In the genomic region with DNA sequence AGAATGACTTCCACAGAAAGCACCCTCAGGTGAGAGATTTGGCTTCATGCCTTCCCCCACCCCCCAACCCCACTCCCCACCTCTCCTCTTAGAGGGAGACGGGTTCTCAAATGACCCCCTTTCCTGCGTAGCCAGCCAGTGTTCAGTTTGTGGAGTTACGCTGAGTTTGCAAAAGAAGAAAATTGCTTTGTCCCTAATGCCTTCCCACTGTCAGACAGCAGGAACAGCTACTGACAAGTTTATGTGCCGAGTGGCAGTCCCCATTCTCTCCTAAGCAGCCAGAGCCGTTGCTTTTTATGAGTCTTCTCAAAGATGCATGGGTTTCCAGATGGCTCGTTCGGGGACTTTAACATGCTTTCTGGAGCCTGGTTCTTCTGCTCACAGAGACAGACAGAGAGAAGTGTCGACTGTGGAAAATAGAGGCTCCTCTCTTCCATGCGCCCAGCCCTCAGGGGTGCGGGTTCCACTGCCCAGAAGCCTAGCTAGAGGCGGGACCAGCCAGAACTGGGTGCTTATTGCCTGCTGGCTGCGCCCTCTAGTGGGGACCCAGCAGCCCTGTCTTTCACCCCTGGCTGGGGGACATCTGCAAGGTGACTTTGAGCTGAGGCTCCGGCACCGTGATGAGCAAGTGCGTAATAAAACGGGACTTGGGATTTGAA, we compare ENCODE assay signal across 1 cellular context.
TF ChIP-seq lines count a peak whose summit lies in the region.

No MANE protein-coding gene starts in this region.

TF ChIP-seq in HepG2, 621 proteins besides CTCF, POLR2A, EP300 and RAD21 (continued from another document and continues in another):
- TF ChIP-seq ZNF180 (CRISPR knock-in tag; IDR thresholded peaks at IDR 0.05; ENCODE audit: borderline replicate concordance, low read depth): no peak
- TF ChIP-seq, protein P1, sequence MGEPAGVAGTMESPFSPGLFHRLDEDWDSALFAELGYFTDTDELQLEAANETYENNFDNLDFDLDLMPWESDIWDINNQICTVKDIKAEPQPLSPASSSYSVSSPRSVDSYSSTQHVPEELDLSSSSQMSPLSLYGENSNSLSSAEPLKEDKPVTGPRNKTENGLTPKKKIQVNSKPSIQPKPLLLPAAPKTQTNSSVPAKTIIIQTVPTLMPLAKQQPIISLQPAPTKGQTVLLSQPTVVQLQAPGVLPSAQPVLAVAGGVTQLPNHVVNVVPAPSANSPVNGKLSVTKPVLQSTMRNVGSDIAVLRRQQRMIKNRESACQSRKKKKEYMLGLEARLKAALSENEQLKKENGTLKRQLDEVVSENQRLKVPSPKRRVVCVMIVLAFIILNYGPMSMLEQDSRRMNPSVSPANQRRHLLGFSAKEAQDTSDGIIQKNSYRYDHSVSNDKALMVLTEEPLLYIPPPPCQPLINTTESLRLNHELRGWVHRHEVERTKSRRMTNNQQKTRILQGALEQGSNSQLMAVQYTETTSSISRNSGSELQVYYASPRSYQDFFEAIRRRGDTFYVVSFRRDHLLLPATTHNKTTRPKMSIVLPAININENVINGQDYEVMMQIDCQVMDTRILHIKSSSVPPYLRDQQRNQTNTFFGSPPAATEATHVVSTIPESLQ (CRISPR knock-in tag; conservative IDR thresholded peaks at IDR 0.05): 0 out of 2 replicates have a peak, but pooled peaks have one; percentile 72
- no peak for TF ChIP-seq ZNF17 (CRISPR knock-in tag; IDR thresholded peaks at IDR 0.05)
- TF ChIP-seq, protein P2, sequence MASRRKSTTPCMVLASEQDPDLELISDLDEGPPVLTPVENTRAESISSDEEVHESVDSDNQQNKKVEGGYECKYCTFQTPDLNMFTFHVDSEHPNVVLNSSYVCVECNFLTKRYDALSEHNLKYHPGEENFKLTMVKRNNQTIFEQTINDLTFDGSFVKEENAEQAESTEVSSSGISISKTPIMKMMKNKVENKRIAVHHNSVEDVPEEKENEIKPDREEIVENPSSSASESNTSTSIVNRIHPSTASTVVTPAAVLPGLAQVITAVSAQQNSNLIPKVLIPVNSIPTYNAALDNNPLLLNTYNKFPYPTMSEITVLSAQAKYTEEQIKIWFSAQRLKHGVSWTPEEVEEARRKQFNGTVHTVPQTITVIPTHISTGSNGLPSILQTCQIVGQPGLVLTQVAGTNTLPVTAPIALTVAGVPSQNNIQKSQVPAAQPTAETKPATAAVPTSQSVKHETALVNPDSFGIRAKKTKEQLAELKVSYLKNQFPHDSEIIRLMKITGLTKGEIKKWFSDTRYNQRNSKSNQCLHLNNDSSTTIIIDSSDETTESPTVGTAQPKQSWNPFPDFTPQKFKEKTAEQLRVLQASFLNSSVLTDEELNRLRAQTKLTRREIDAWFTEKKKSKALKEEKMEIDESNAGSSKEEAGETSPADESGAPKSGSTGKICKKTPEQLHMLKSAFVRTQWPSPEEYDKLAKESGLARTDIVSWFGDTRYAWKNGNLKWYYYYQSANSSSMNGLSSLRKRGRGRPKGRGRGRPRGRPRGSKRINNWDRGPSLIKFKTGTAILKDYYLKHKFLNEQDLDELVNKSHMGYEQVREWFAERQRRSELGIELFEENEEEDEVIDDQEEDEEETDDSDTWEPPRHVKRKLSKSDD (CRISPR knock-in tag; IDR thresholded peaks at IDR 0.05; ENCODE audit: low read depth): no peak
- TF ChIP-seq ZNF572 (CRISPR knock-in tag; IDR thresholded peaks at IDR 0.05): 0 out of 2 replicates have a peak, but pooled peaks have one; percentile 70
- TF ChIP-seq, protein P3, sequence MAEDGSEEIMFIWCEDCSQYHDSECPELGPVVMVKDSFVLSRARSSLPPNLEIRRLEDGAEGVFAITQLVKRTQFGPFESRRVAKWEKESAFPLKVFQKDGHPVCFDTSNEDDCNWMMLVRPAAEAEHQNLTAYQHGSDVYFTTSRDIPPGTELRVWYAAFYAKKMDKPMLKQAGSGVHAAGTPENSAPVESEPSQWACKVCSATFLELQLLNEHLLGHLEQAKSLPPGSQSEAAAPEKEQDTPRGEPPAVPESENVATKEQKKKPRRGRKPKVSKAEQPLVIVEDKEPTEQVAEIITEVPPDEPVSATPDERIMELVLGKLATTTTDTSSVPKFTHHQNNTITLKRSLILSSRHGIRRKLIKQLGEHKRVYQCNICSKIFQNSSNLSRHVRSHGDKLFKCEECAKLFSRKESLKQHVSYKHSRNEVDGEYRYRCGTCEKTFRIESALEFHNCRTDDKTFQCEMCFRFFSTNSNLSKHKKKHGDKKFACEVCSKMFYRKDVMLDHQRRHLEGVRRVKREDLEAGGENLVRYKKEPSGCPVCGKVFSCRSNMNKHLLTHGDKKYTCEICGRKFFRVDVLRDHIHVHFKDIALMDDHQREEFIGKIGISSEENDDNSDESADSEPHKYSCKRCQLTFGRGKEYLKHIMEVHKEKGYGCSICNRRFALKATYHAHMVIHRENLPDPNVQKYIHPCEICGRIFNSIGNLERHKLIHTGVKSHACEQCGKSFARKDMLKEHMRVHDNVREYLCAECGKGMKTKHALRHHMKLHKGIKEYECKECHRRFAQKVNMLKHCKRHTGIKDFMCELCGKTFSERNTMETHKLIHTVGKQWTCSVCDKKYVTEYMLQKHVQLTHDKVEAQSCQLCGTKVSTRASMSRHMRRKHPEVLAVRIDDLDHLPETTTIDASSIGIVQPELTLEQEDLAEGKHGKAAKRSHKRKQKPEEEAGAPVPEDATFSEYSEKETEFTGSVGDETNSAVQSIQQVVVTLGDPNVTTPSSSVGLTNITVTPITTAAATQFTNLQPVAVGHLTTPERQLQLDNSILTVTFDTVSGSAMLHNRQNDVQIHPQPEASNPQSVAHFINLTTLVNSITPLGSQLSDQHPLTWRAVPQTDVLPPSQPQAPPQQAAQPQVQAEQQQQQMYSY (CRISPR knock-in tag; IDR thresholded peaks at IDR 0.05): no peak
- TF ChIP-seq, protein P4, sequence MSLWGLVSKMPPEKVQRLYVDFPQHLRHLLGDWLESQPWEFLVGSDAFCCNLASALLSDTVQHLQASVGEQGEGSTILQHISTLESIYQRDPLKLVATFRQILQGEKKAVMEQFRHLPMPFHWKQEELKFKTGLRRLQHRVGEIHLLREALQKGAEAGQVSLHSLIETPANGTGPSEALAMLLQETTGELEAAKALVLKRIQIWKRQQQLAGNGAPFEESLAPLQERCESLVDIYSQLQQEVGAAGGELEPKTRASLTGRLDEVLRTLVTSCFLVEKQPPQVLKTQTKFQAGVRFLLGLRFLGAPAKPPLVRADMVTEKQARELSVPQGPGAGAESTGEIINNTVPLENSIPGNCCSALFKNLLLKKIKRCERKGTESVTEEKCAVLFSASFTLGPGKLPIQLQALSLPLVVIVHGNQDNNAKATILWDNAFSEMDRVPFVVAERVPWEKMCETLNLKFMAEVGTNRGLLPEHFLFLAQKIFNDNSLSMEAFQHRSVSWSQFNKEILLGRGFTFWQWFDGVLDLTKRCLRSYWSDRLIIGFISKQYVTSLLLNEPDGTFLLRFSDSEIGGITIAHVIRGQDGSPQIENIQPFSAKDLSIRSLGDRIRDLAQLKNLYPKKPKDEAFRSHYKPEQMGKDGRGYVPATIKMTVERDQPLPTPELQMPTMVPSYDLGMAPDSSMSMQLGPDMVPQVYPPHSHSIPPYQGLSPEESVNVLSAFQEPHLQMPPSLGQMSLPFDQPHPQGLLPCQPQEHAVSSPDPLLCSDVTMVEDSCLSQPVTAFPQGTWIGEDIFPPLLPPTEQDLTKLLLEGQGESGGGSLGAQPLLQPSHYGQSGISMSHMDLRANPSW (CRISPR knock-in tag; IDR thresholded peaks at IDR 0.05; ENCODE audit: borderline replicate concordance): no peak
- peak; percentile 44 for TF ChIP-seq YY1 (IDR thresholded peaks at IDR 0.05; ENCODE audit: insufficient read depth, insufficient replicate concordance, low read depth, low read length)
- TF ChIP-seq, protein P5, sequence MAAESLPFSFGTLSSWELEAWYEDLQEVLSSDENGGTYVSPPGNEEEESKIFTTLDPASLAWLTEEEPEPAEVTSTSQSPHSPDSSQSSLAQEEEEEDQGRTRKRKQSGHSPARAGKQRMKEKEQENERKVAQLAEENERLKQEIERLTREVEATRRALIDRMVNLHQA (CRISPR knock-in tag; IDR thresholded peaks at IDR 0.05): no peak
- TF ChIP-seq NFIB (CRISPR knock-in tag; IDR thresholded peaks at IDR 0.05; ENCODE audit: borderline replicate concordance): no peak
- no peak for TF ChIP-seq XBP1 (CRISPR knock-in tag; IDR thresholded peaks at IDR 0.05)
- TF ChIP-seq ZNF232 (CRISPR knock-in tag; IDR thresholded peaks at IDR 0.05; ENCODE audit: borderline replicate concordance): no peak
- 0 out of 2 replicates have a peak, but pooled peaks have one; percentile 37 for TF ChIP-seq KLF13 (CRISPR knock-in tag; IDR thresholded peaks at IDR 0.05)
- TF ChIP-seq CBX2 (IDR thresholded peaks at IDR 0.05; ENCODE audit: low read depth, low read length): no peak
- no peak for TF ChIP-seq CBX2 (CRISPR knock-in tag; IDR thresholded peaks at IDR 0.05; ENCODE audit: low read depth)
- TF ChIP-seq HNF4G (IDR thresholded peaks at IDR 0.05; ENCODE audit: borderline replicate concordance, low read depth, low read length): no peak
- no peak for TF ChIP-seq HNF4G (CRISPR knock-in tag; IDR thresholded peaks at IDR 0.05; ENCODE audit: borderline replicate concordance, low read depth)
- TF ChIP-seq KAT7 (CRISPR knock-in tag; IDR thresholded peaks at IDR 0.05; ENCODE audit: borderline replicate concordance): no peak
- TF ChIP-seq TRIM24 (CRISPR knock-in tag; IDR thresholded peaks at IDR 0.05): no peak
- TF ChIP-seq SRSF4 (IDR thresholded peaks at IDR 0.05; ENCODE audit: low read depth, low read length, poor library complexity, severe bottlenecking): no peak
- no peak for TF ChIP-seq ASH2L (IDR thresholded peaks at IDR 0.05; ENCODE audit: insufficient read length, low read depth, low read length)
- no peak for TF ChIP-seq ZNF235 (CRISPR knock-in tag; IDR thresholded peaks at IDR 0.05; ENCODE audit: borderline replicate concordance)
- TF ChIP-seq, protein P6, sequence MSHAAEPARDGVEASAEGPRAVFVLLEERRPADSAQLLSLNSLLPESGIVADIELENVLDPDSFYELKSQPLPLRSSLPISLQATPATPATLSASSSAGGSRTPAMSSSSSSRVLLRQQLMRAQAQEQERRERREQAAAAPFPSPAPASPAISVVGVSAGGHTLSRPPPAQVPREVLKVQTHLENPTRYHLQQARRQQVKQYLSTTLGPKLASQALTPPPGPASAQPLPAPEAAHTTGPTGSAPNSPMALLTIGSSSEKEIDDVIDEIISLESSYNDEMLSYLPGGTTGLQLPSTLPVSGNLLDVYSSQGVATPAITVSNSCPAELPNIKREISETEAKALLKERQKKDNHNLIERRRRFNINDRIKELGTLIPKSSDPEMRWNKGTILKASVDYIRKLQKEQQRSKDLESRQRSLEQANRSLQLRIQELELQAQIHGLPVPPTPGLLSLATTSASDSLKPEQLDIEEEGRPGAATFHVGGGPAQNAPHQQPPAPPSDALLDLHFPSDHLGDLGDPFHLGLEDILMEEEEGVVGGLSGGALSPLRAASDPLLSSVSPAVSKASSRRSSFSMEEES (CRISPR knock-in tag; IDR thresholded peaks at IDR 0.05): no peak
- TF ChIP-seq, protein P7, sequence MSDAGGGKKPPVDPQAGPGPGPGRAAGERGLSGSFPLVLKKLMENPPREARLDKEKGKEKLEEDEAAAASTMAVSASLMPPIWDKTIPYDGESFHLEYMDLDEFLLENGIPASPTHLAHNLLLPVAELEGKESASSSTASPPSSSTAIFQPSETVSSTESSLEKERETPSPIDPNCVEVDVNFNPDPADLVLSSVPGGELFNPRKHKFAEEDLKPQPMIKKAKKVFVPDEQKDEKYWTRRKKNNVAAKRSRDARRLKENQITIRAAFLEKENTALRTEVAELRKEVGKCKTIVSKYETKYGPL (CRISPR knock-in tag; IDR thresholded peaks at IDR 0.05): no peak
- TF ChIP-seq PITX1 (CRISPR knock-in tag; IDR thresholded peaks at IDR 0.05): no peak
- TF ChIP-seq NFRKB (IDR thresholded peaks at IDR 0.05): no peak
- TF ChIP-seq, protein P8, sequence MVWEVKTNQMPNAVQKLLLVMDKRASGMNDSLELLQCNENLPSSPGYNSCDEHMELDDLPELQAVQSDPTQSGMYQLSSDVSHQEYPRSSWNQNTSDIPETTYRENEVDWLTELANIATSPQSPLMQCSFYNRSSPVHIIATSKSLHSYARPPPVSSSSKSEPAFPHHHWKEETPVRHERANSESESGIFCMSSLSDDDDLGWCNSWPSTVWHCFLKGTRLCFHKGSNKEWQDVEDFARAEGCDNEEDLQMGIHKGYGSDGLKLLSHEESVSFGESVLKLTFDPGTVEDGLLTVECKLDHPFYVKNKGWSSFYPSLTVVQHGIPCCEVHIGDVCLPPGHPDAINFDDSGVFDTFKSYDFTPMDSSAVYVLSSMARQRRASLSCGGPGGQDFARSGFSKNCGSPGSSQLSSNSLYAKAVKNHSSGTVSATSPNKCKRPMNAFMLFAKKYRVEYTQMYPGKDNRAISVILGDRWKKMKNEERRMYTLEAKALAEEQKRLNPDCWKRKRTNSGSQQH (CRISPR knock-in tag; IDR thresholded peaks at IDR 0.05; ENCODE audit: low read depth): no peak
- TF ChIP-seq, protein P9, sequence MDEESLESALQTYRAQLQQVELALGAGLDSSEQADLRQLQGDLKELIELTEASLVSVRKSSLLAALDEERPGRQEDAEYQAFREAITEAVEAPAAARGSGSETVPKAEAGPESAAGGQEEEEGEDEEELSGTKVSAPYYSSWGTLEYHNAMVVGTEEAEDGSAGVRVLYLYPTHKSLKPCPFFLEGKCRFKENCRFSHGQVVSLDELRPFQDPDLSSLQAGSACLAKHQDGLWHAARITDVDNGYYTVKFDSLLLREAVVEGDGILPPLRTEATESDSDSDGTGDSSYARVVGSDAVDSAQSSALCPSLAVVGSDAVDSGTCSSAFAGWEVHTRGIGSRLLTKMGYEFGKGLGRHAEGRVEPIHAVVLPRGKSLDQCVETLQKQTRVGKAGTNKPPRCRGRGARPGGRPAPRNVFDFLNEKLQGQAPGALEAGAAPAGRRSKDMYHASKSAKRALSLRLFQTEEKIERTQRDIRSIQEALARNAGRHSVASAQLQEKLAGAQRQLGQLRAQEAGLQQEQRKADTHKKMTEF (CRISPR knock-in tag; IDR thresholded peaks at IDR 0.05): 0 out of 2 replicates have a peak, but pooled peaks have one; percentile 31
- TF ChIP-seq HOXD1 (CRISPR knock-in tag; IDR thresholded peaks at IDR 0.05): peak; percentile 45; the same call in 1 of the 2 replicates
- no peak for TF ChIP-seq HDAC6 (IDR thresholded peaks at IDR 0.05; ENCODE audit: low read depth, low read length)
- TF ChIP-seq SCMH1 (CRISPR knock-in tag; IDR thresholded peaks at IDR 0.05; ENCODE audit: borderline replicate concordance): no peak
- TF ChIP-seq ZNF547 (CRISPR knock-in tag; IDR thresholded peaks at IDR 0.05): no peak
- no peak for TF ChIP-seq ATF7-NPFF (CRISPR knock-in tag; IDR thresholded peaks at IDR 0.05; ENCODE audit: low read depth)
- TF ChIP-seq STAT5B (CRISPR knock-in tag; IDR thresholded peaks at IDR 0.05): no peak
- no peak for TF ChIP-seq MTF1 (CRISPR knock-in tag; IDR thresholded peaks at IDR 0.05)
- TF ChIP-seq, protein P10, sequence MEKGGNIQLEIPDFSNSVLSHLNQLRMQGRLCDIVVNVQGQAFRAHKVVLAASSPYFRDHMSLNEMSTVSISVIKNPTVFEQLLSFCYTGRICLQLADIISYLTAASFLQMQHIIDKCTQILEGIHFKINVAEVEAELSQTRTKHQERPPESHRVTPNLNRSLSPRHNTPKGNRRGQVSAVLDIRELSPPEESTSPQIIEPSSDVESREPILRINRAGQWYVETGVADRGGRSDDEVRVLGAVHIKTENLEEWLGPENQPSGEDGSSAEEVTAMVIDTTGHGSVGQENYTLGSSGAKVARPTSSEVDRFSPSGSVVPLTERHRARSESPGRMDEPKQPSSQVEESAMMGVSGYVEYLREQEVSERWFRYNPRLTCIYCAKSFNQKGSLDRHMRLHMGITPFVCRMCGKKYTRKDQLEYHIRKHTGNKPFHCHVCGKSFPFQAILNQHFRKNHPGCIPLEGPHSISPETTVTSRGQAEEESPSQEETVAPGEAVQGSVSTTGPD (CRISPR knock-in tag; IDR thresholded peaks at IDR 0.05): no peak
- TF ChIP-seq ZNF564 (CRISPR knock-in tag; IDR thresholded peaks at IDR 0.05): no peak
- TF ChIP-seq NFE2 (CRISPR knock-in tag; IDR thresholded peaks at IDR 0.05): no peak
- no peak for TF ChIP-seq GPN1 (CRISPR knock-in tag; IDR thresholded peaks at IDR 0.05; ENCODE audit: borderline replicate concordance)
- TF ChIP-seq KLF6 (CRISPR knock-in tag; IDR thresholded peaks at IDR 0.05): peak; percentile 48; the same call in 1 of the 2 replicates
- TF ChIP-seq MBD4 (IDR thresholded peaks at IDR 0.05; ENCODE audit: borderline replicate concordance, low read length): no peak
